ENCODE assay signal across 19 cellular contexts in the genomic region with DNA sequence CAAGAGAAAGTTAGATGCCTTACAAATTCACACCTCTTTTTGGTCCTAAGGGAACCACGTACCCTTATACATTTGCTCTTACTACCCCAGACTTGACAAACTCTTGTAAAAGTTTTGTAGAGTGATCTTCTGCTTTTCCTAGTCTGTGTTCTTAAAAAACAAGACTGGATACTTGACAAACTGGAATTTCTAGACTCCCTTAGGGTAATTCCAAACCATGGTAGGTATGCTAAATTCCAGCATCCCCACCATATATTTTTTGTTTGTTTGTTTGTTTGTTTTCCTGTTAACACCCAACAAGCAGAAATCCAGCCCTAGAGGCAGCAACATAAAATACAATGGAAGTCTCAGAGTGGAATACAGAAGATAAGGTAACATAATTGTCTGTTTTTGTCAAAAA.
DNase-seq lines count a peak whose midpoint lies in the region; ATAC-seq and TF ChIP-seq lines count a peak whose summit lies in the region.
"Had no signal": no experiment of that assay in that cellular context is flagged by ENCODE, and none has a peak within 500 bp of the region (broad histone marks: within the 10 kb centered on the region; RNA-seq: fewer than 3 reads in every experiment).

No MANE protein-coding gene starts in this region.

- WGBS in right cardiac atrium = 71% methylated on average over 1 of the region's 1 CpG
- 67% methylated on average over 1 of the region's 1 CpG for WGBS in right lobe of liver (ENCODE audit: insufficient coverage, low coverage, low lambda C conversion rate, missing lambda C conversion rate)
- 73 to 83% methylated on average over 1 of the region's 1 CpG for WGBS in transverse colon (ENCODE audit: low coverage in 1 of 2), 2 donors

- no peaks in the 10 kb centered on the region for H3K27me3 Mint-ChIP-seq in mesothelial cell of epicardium (ENCODE audit: low read depth)

- TF ChIP-seq POLR2A in gastrocnemius medialis (IDR thresholded peaks at IDR 0.05) (no peak), right lobe of liver (IDR thresholded peaks at IDR 0.05) (no peak), transverse colon (IDR thresholded peaks at IDR 0.05) (no peak)

- DNase-seq in left ventricle myocardium inferior (no peak), right cardiac atrium (no peak), mesothelial cell of epicardium (ENCODE audit: low spot score in 2 of 2, unreplicated experiment in 2 of 2) (no peak), gastrocnemius medialis (no peak), dermis blood vessel endothelial cell (no peak), right lobe of liver (no peak), transverse colon (no peak)
- DNase-seq: Caco-2; CD4-positive, CD25-positive, alpha-beta regulatory T cell; CD8-positive, alpha-beta T cell; DMS153; DND-41; H9 had no signal

- H3K4me1 Mint-ChIP-seq in mesothelial cell of epicardium = peaks cover 65% of the 10 kb centered on the region
- H3K4me1 Mint-ChIP-seq: B cell had no signal

- no peaks in the 10 kb centered on the region for H3K9me3 Mint-ChIP-seq in mesothelial cell of epicardium
- H3K9me3 Mint-ChIP-seq: CD8-positive, alpha-beta T cell; GM23338; H9 had no signal

- no peak for TF ChIP-seq EP300 in transverse colon (IDR thresholded peaks at IDR 0.05; ENCODE audit: low read depth)

- H3K27me3 ChIP-seq in left ventricle myocardium inferior (ENCODE audit: low read depth) (peaks cover 3% of the 10 kb centered on the region), right cardiac atrium (ENCODE audit: control insufficient read depth, insufficient read depth) (no peaks in the 10 kb centered on the region), gastrocnemius medialis (no peaks in the 10 kb centered on the region), right lobe of liver (no peaks in the 10 kb centered on the region), transverse colon (peaks cover 37% of the 10 kb centered on the region)

- ATAC-seq in right cardiac atrium = no peak
- no peak for ATAC-seq in gastrocnemius medialis
- ATAC-seq in right lobe of liver = no peak
- ATAC-seq: CD8-positive, alpha-beta T cell; GM23338; HCT116 had no signal

- H3K36me3 Mint-ChIP-seq in mesothelial cell of epicardium = no peaks in the 10 kb centered on the region
- H3K36me3 Mint-ChIP-seq: CD4-positive, CD25-positive, alpha-beta regulatory T cell; CD8-positive, alpha-beta T cell had no signal

- no peaks in the 10 kb centered on the region for H3K36me3 ChIP-seq in left ventricle myocardium inferior
- H3K36me3 ChIP-seq in gastrocnemius medialis = no peaks in the 10 kb centered on the region
- H3K36me3 ChIP-seq in right lobe of liver = no peaks in the 10 kb centered on the region
- no peaks in the 10 kb centered on the region for H3K36me3 ChIP-seq in transverse colon
- H3K36me3 ChIP-seq: BLaER1 had no signal

- in situ Hi-C loops in gastrocnemius medialis (cut with MboI; ENCODE audit: low sequenced_read_pairs in 4 of 4) (no loop called here), transverse colon (cut with MboI; ENCODE audit: low pct_ligation_motif_present in 1 of 4, low pct_unique_long_range_greater_than_20kb in 1 of 4, low sequenced_read_pairs in 3 of 4) (no loop called here)

- peak overlapping the region; percentile 78 for H3K27ac Mint-ChIP-seq in mesothelial cell of epicardium
- H3K27ac Mint-ChIP-seq: B cell; CD4-positive, CD25-positive, alpha-beta regulatory T cell; CD8-positive, alpha-beta T cell; GM23338; H9 had no signal

- H3K9me3 ChIP-seq in left ventricle myocardium inferior (replicated peaks) (no peaks in the 10 kb centered on the region), right cardiac atrium (ENCODE audit: control insufficient read depth, low read length) (no peaks in the 10 kb centered on the region), gastrocnemius medialis (no peaks in the 10 kb centered on the region), right lobe of liver (no peaks in the 10 kb centered on the region), transverse colon (no peaks in the 10 kb centered on the region)
- H3K9me3 ChIP-seq: BLaER1, Caco-2 had no signal

- TF ChIP-seq CTCF in left ventricle myocardium inferior (IDR thresholded peaks at IDR 0.05; ENCODE audit: borderline replicate concordance) = no peak
- no peak for TF ChIP-seq CTCF in mesothelial cell of epicardium (IDR thresholded peaks at IDR 0.05; ENCODE audit: unreplicated experiment)
- no peak for TF ChIP-seq CTCF in gastrocnemius medialis (IDR thresholded peaks at IDR 0.05 in 4 of 5, conservative IDR thresholded peaks at IDR 0.05 in 1 of 5)
- TF ChIP-seq CTCF in right lobe of liver (IDR thresholded peaks at IDR 0.05) = no peak
- no peak for TF ChIP-seq CTCF in transverse colon (IDR thresholded peaks at IDR 0.05)

- H3K4me3 Mint-ChIP-seq in mesothelial cell of epicardium = no peak overlapping the region
- H3K4me3 Mint-ChIP-seq: B cell; CD4-positive, CD25-positive, alpha-beta regulatory T cell; CD8-positive, alpha-beta T cell; GM23338; H9 had no signal

- H3K27ac ChIP-seq in left ventricle myocardium inferior (replicated peaks) (peak overlapping the region; percentile 22), right cardiac atrium (ENCODE audit: low read length) (no peak overlapping the region), gastrocnemius medialis (peak overlapping the region; percentile 53 to 65 (median 58)), right lobe of liver (no peak overlapping the region), transverse colon (no peak overlapping the region)
- H3K27ac ChIP-seq: 22Rv1, BLaER1, C4-2B had no signal

- peaks cover 56% of the 10 kb centered on the region for H3K4me1 ChIP-seq in left ventricle myocardium inferior
- H3K4me1 ChIP-seq in right cardiac atrium (ENCODE audit: control insufficient read depth, insufficient read depth, low read length) = no peaks in the 10 kb centered on the region
- peaks cover 23 to 37% of the 10 kb centered on the region in 2 donors for H3K4me1 ChIP-seq in gastrocnemius medialis
- peaks cover 0 to 14% (median 2%) of the 10 kb centered on the region in 4 donors for H3K4me1 ChIP-seq in right lobe of liver
- H3K4me1 ChIP-seq in transverse colon = peaks cover 0 to 23% (median 16%) of the 10 kb centered on the region in 4 donors

- intact Hi-C loops in left ventricle myocardium inferior (cut with micrococcal nuclease) = no loop called here
- intact Hi-C loops in right cardiac atrium (cut with DNase I) = loop anchor here in 3 of 4 donors (5.0 to 10.0 kb wide), 2 partner anchors 275 to 278 kb away; no protein-coding TSS in a partner anchor
- intact Hi-C loops in gastrocnemius medialis (cut with DNase I; ENCODE audit: low total_unique reads) = loop anchor here (5.0 to 10.0 kb wide), 5 partner anchors 62 to 375 kb away; no protein-coding TSS in a partner anchor
- intact Hi-C loops in right lobe of liver (cut with DNase I) = no loop called here
- intact Hi-C loops in transverse colon (cut with DNase I; ENCODE audit: low total_unique reads) = no loop called here

- H3K4me3 ChIP-seq in left ventricle myocardium inferior (no peak overlapping the region), right cardiac atrium (ENCODE audit: low read length) (no peak overlapping the region), gastrocnemius medialis (no peak overlapping the region), right lobe of liver (no peak overlapping the region), transverse colon (no peak overlapping the region)
- H3K4me3 ChIP-seq: BLaER1, GM23338 had no signal

Comparison
In these comparisons a context has a peak if more than half of its experiments do, and no peak if none do; other contexts are left out.
1. H3K27ac ChIP-seq: peak in left ventricle myocardium inferior (single experiment) and gastrocnemius medialis (4 of 4); none in right cardiac atrium (single experiment), right lobe of liver (0 of 3) and transverse colon (0 of 4).
2. intact Hi-C loops: an anchor here in right cardiac atrium (5.0 to 10.0 kb wide) and gastrocnemius medialis (5.0 to 10.0 kb wide); none called in left ventricle myocardium inferior, right lobe of liver and transverse colon.